Comparison of ENCODE assay signal across 8 cellular contexts in genomic region chr9:36400332-36401178, GRCh38. TPM values are rescaled to one million over a fixed set of nuclear protein-coding genes. Genes with fewer than 3 reads are reported as not detected.
A peak's percentile ranks its signal among the peaks of the same experiment; 100 is the strongest.
DNase-seq lines count a peak whose midpoint lies in the region; ATAC-seq, FAIRE-seq and TF ChIP-seq lines count a peak whose summit lies in the region.

No MANE protein-coding gene starts in this region.

- TF ChIP-seq POLR2A in H54 (IDR thresholded peaks at IDR 0.05; ENCODE audit: low read depth, low read length) = peak; percentile 47; the same call in 1 of the 2 replicates

- H3K27ac Mint-ChIP-seq in neural progenitor cell = peak overlapping the region; percentile 96

- H3K27ac ChIP-seq in RWPE2 (ENCODE audit: poor library complexity, severe bottlenecking) (peak overlapping the region; percentile 83), neural progenitor cell (peak overlapping the region; percentile 99), stomach smooth muscle (ENCODE audit: low read length) (peak overlapping the region; percentile 61)

- FAIRE-seq in H54 (lab: Jason Lieb, UNC) = no peak

- H3K4me3 Mint-ChIP-seq in neural progenitor cell = peak overlapping the region; percentile 95

- H3K4me3 ChIP-seq in RWPE2 (ENCODE audit: severe bottlenecking) (peak overlapping the region; percentile 66), fibroblast of villous mesenchyme (ENCODE audit: low read depth, low read length) (peak overlapping the region; percentile 87), neural progenitor cell (peak overlapping the region; percentile 75), stomach smooth muscle (ENCODE audit: low read length in 2 of 2) (peak overlapping the region; percentile 83 to 85)

- H3K36me3 Mint-ChIP-seq in neural progenitor cell = peaks cover 12% of the 10 kb centered on the region

- H3K4me1 ChIP-seq in RWPE2 (ENCODE audit: insufficient read depth, poor library complexity, severe bottlenecking) = peaks cover 13% of the 10 kb centered on the region
- peaks cover 43% of the 10 kb centered on the region for H3K4me1 ChIP-seq in neural progenitor cell
- H3K4me1 ChIP-seq in stomach smooth muscle (ENCODE audit: control insufficient read depth, insufficient read depth, low read length) = peaks cover 11% of the 10 kb centered on the region

- H3K4me2 ChIP-seq in neural progenitor cell = peak overlapping the region; percentile 93

- no peaks in the 10 kb centered on the region for H3K9me3 Mint-ChIP-seq in neural progenitor cell

- H3K27me3 ChIP-seq in RWPE2 (ENCODE audit: insufficient read depth, poor library complexity, severe bottlenecking) (no peaks in the 10 kb centered on the region), neural progenitor cell (no peaks in the 10 kb centered on the region), stomach smooth muscle (ENCODE audit: control insufficient read depth in 1 of 2, insufficient read depth in 2 of 2, low read length in 2 of 2) (no peaks in the 10 kb centered on the region)

- no peaks in the 10 kb centered on the region for H3K27me3 Mint-ChIP-seq in neural progenitor cell (ENCODE audit: insufficient read depth, low read depth)

- no peaks in the 10 kb centered on the region for H3K9me3 ChIP-seq in RWPE2 (ENCODE audit: severe bottlenecking)
- no peaks in the 10 kb centered on the region for H3K9me3 ChIP-seq in neural progenitor cell (ENCODE audit: low read depth)
- H3K9me3 ChIP-seq in stomach smooth muscle (ENCODE audit: control insufficient read depth in 2 of 2, low read length in 2 of 2) = no peaks in the 10 kb centered on the region

- peaks cover 90% of the 10 kb centered on the region for H3K79me2 ChIP-seq in neural progenitor cell (ENCODE audit: low read depth)

- peaks cover 53% of the 10 kb centered on the region for H4K20me1 ChIP-seq in neural progenitor cell (ENCODE audit: low read depth)

- H3F3A ChIP-seq in neural progenitor cell (ENCODE audit: low read depth) = peaks cover 44% of the 10 kb centered on the region

- ATAC-seq in RWPE2 (ENCODE audit: low read depth) = peak; percentile 82

- TF ChIP-seq CTCF in RWPE2 (IDR thresholded peaks at IDR 0.05; ENCODE audit: poor library complexity, severe bottlenecking) (no peak), fibroblast of villous mesenchyme (IDR thresholded peaks at IDR 0.05; ENCODE audit: insufficient read depth, low read depth, low read length) (no peak), neural progenitor cell (IDR thresholded peaks at IDR 0.05) (peak; percentile 15)

- peak; percentile 92 for DNase-seq in ELF-1 (ENCODE audit: low read depth, low spot score)
- peak; percentile 79 for DNase-seq in H54 (ENCODE audit: insufficient read length, low spot score)
- peak; percentile 89 for DNase-seq in LoVo (ENCODE audit: low spot score)
- peak; percentile 86 for DNase-seq in RWPE2 (ENCODE audit: low spot score)
- peak; percentile 94 for DNase-seq in activated gamma-delta T cell (lab: John Stamatoyannopoulos, UW)
- DNase-seq in fibroblast of villous mesenchyme (ENCODE audit: low read depth) = peak; percentile 85
- peak; percentile 96 for DNase-seq in neural progenitor cell (ENCODE audit: low spot score)

- no peak overlapping the region for H2AFZ ChIP-seq in neural progenitor cell (replicated peaks)

- H3K36me3 ChIP-seq in RWPE2 (ENCODE audit: low read depth) (peaks cover 6% of the 10 kb centered on the region; the same call in 1 of the 2 replicates), neural progenitor cell (no peaks in the 10 kb centered on the region), stomach smooth muscle (ENCODE audit: control insufficient read depth in 2 of 2, insufficient read depth in 2 of 2, low read length in 2 of 2) (no peaks in the 10 kb centered on the region)

- H3K9ac ChIP-seq in neural progenitor cell = peak overlapping the region; percentile 89
- peak overlapping the region; percentile 84 to 85 for H3K9ac ChIP-seq in stomach smooth muscle (ENCODE audit: low read length in 2 of 2)

- H3K4me1 Mint-ChIP-seq in neural progenitor cell = peaks cover 26% of the 10 kb centered on the region

RNA-seq across cellular contexts. Expression of gene RNF38, which starts 0.5 kb away (rescaled TPM):
- total RNA-seq in fibroblast of villous mesenchyme (9.0 and 14.7 TPM in 2 replicates), neural progenitor cell (ENCODE audit: low replicate concordance) (49.8 and 63.8 TPM in 2 replicates)

Comparison
In these comparisons a context has a peak if more than half of its experiments do, and no peak if none do; other contexts are left out.
1. Peak in every context shown above with its lines: DNase-seq, ATAC-seq, H3K4me3 ChIP-seq and H3K27ac ChIP-seq.